1 cellular context compared by ENCODE assay signal in genomic region chr10:71259282-71259681, GRCh38.
TF ChIP-seq lines count a peak whose summit lies in the region.

No MANE protein-coding gene starts in this region.

TF ChIP-seq in H1, 55 proteins besides CTCF, POLR2A, EP300 and RAD21:
- TF ChIP-seq EGR1 (IDR thresholded peaks at IDR 0.05; ENCODE audit: borderline replicate concordance, low read depth, low read length) (no peak), PHF8 (conservative IDR thresholded peaks at IDR 0.05; ENCODE audit: low read depth, low read length) (no peak), RBBP5 (IDR thresholded peaks at IDR 0.05; ENCODE audit: borderline replicate concordance, low read depth, low read length) (no peak), TEAD4 (IDR thresholded peaks at IDR 0.05; ENCODE audit: low read depth, low read length) (no peak), CREB1 (IDR thresholded peaks at IDR 0.05) (no peak), MAX (IDR thresholded peaks at IDR 0.05) (no peak), USF2 (IDR thresholded peaks at IDR 0.05; ENCODE audit: low read length) (no peak)
